26 cellular contexts compared by ENCODE assay signal in the genomic region with DNA sequence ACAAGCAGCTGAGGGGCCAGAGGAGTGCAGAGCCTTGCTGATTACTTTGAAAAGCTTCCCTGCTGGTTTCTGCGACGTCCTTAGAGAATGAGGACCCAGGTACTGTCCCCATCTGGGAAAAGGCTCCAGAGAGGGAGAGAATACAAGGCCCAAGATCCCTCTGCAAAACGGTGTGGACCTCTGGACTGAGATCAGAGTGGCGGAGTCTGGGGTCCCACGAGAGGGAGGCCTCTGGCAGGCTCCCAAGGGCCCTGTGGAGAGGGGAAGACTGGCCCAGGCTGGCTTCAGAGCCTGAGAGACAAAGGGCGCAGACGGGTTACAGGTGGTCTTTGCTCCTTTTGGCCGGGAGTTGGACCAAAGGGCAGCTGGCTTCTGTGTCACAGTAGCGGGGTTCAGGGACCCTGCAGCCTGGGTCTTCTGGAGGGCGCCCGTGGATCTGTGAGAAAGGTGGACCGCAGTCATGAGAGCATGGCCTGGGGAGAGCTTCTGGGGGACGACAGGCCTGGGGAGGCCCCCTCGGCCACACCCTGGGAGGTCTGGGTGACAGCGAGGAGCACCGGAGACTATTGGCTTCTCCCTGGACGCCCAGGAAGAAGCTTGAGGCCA. TPM values are rescaled to one million over a fixed set of nuclear protein-coding genes. Genes with fewer than 3 reads are reported as not detected.
DNase-seq lines count a peak whose midpoint lies in the region; ATAC-seq, FAIRE-seq and TF ChIP-seq lines count a peak whose summit lies in the region.
"Had no signal": no experiment of that assay in that cellular context is flagged by ENCODE, and none has a peak within 500 bp of the region (broad histone marks: within the 10 kb centered on the region; RNA-seq: fewer than 3 reads in every experiment).

No MANE protein-coding gene starts in this region.

- no peaks in the 10 kb centered on the region for H3K27me3 ChIP-seq in SJSA1 (replicated peaks)
- H3K27me3 ChIP-seq: brain microvascular endothelial cell, Peyer's patch had no signal

- no peak for ATAC-seq in A549
- ATAC-seq in left lobe of liver, result no peak
- ATAC-seq: activated CD4-positive, alpha-beta T cell treated with anti-CD3 and anti-CD28 coated beads for 36 hours; HCT116; left colon; stimulated activated naive CD8-positive, alpha-beta T cell treated with anti-CD3 and anti-CD28 coated beads, Interleukin-15, Interleukin-2, amounts not matched to agents 100 U/mL and 50 U/mL, for 24 hours had no signal

- POLR2A ChIA-PET in A549 (lab: Yijun Ruan, JAX), result no interaction called here

- H3K4me1 ChIP-seq in A549, result peaks cover 24% of the 10 kb centered on the region
- peaks cover 46% of the 10 kb centered on the region for H3K4me1 ChIP-seq in SJSA1 (replicated peaks)
- H3K4me1 ChIP-seq: parathyroid adenoma had no signal

- CTCF ChIA-PET in A549 (lab: Yijun Ruan, JAX), result interaction anchor here (0.9 to 1.0 kb wide), 3 partner anchors 10 to 184 kb away, joined by 3 to 4 read pairs (median 3); no protein-coding TSS in a partner anchor

- DNase-seq in A549 (ENCODE audit: low read depth in 1 of 2, low spot score in 1 of 2) (no peak), SJSA1 (ENCODE audit: low read depth in 1 of 2, low spot score in 2 of 2) (no peak), left lobe of liver (ENCODE audit: low spot score) (peak; percentile 38), EL (no peak), SKM-1 (lab: John Stamatoyannopoulos, UW; ENCODE audit: unreplicated experiment) (no peak), LoVo (ENCODE audit: low spot score) (no peak)
- DNase-seq in stimulated activated CD8-positive, alpha-beta memory T cell treated with anti-CD3 and anti-CD28 coated beads, Interleukin-4, amount 100 ng/mL, for 48 hours, result peak; percentile 17
- DNase-seq: activated CD4-positive, alpha-beta T cell treated with anti-CD3 and anti-CD28 coated beads for 36 hours; amniotic stem cell; brain microvascular endothelial cell; effector memory CD4-positive, alpha-beta T cell; immature natural killer cell; left colon; NCI-H1048; NCI-H1694; NCI-H446; NCI-H748 treated with DMSO at 0.1 percent for 48 hours; SIG-M5; stimulated activated naive CD8-positive, alpha-beta T cell treated with anti-CD3 and anti-CD28 coated beads, Interleukin-15, Interleukin-2, amounts not matched to agents 100 U/mL and 50 U/mL, for 24 hours; SW 1271 had no signal

- 87% methylated on average over 15 of the region's 17 CpGs for WGBS in A549 (ENCODE audit: missing lambda C conversion rate)

- TF ChIP-seq EP300 in A549 (IDR thresholded peaks at IDR 0.05), result no peak

- TF ChIP-seq CTCF in A549 (IDR thresholded peaks at IDR 0.05), result no peak

- H3K9me3 ChIP-seq in A549 (no peaks in the 10 kb centered on the region), SJSA1 (replicated peaks) (no peaks in the 10 kb centered on the region)
- H3K9me3 ChIP-seq: Peyer's patch had no signal

- H3K4me3 ChIP-seq in A549 (no peak overlapping the region), SJSA1 (no peak overlapping the region)
- H3K4me3 ChIP-seq: Peyer's patch, smooth muscle cell had no signal

- no peak for TF ChIP-seq RAD21 in A549 (conservative IDR thresholded peaks at IDR 0.05 in 1 of 2, IDR thresholded peaks at IDR 0.05 in 1 of 2)

- no peak for FAIRE-seq in A549 (lab: Jason Lieb, UNC)

- H3K36me3 ChIP-seq in SJSA1, result peaks cover 5% of the 10 kb centered on the region; the same call in 1 of the 2 replicates
- H3K36me3 ChIP-seq: brain microvascular endothelial cell, Peyer's patch had no signal

- H3K27ac ChIP-seq in A549 (peak overlapping the region; percentile 26 to 97; a peak in 4 of 6 replicates), SJSA1 (peak overlapping the region; percentile 99)
- H3K27ac ChIP-seq: brain microvascular endothelial cell, epithelial cell of prostate, parathyroid adenoma, Peyer's patch had no signal

- no peak overlapping the region for H3K4me2 ChIP-seq in A549
- H3K4me2 ChIP-seq: smooth muscle cell had no signal

- no peak for TF ChIP-seq POLR2A in A549 (IDR thresholded peaks at IDR 0.05; ENCODE audit: low read length)

TF ChIP-seq in A549, 52 proteins besides CTCF, POLR2A, EP300 and RAD21:
- TF ChIP-seq, protein P1, sequence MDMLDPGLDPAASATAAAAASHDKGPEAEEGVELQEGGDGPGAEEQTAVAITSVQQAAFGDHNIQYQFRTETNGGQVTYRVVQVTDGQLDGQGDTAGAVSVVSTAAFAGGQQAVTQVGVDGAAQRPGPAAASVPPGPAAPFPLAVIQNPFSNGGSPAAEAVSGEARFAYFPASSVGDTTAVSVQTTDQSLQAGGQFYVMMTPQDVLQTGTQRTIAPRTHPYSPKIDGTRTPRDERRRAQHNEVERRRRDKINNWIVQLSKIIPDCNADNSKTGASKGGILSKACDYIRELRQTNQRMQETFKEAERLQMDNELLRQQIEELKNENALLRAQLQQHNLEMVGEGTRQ (IDR thresholded peaks at IDR 0.05), result no peak
- TF ChIP-seq MYC (IDR thresholded peaks at IDR 0.05; ENCODE audit: borderline replicate concordance, low read length), result no peak
- TF ChIP-seq ESRRA (IDR thresholded peaks at IDR 0.05; ENCODE audit: borderline replicate concordance, low read length), result no peak
- TF ChIP-seq JUNB (IDR thresholded peaks at IDR 0.05), result no peak
- TF ChIP-seq, protein P2, sequence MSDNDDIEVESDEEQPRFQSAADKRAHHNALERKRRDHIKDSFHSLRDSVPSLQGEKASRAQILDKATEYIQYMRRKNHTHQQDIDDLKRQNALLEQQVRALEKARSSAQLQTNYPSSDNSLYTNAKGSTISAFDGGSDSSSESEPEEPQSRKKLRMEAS (IDR thresholded peaks at IDR 0.05), result no peak
- TF ChIP-seq, protein P3, sequence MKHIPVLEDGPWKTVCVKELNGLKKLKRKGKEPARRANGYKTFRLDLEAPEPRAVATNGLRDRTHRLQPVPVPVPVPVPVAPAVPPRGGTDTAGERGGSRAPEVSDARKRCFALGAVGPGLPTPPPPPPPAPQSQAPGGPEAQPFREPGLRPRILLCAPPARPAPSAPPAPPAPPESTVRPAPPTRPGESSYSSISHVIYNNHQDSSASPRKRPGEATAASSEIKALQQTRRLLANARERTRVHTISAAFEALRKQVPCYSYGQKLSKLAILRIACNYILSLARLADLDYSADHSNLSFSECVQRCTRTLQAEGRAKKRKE (CRISPR knock-in tag; IDR thresholded peaks at IDR 0.05; ENCODE audit: low read depth), result no peak
- TF ChIP-seq NR3C1 (IDR thresholded peaks at IDR 0.05), result no peak
- TF ChIP-seq PHF8 (IDR thresholded peaks at IDR 0.05; ENCODE audit: borderline replicate concordance, low read depth), result no peak
- no peak for TF ChIP-seq POLR2AphosphoS2 (conservative IDR thresholded peaks at IDR 0.05; ENCODE audit: low read length)
- TF ChIP-seq, protein P4, sequence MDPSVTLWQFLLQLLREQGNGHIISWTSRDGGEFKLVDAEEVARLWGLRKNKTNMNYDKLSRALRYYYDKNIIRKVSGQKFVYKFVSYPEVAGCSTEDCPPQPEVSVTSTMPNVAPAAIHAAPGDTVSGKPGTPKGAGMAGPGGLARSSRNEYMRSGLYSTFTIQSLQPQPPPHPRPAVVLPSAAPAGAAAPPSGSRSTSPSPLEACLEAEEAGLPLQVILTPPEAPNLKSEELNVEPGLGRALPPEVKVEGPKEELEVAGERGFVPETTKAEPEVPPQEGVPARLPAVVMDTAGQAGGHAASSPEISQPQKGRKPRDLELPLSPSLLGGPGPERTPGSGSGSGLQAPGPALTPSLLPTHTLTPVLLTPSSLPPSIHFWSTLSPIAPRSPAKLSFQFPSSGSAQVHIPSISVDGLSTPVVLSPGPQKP (IDR thresholded peaks at IDR 0.05; ENCODE audit: low read depth, low read length), result no peak
- no peak for TF ChIP-seq TP53 (CRISPR knock-in tag; IDR thresholded peaks at IDR 0.05)
- TF ChIP-seq HDAC2 (IDR thresholded peaks at IDR 0.05), result no peak
- no peak for TF ChIP-seq GATA3 (IDR thresholded peaks at IDR 0.05; ENCODE audit: borderline replicate concordance)
- TF ChIP-seq HOXB13 (CRISPR knock-in tag; IDR thresholded peaks at IDR 0.05; ENCODE audit: low read depth), result no peak
- TF ChIP-seq FOSB (CRISPR knock-in tag; IDR thresholded peaks at IDR 0.05), result no peak
- TF ChIP-seq MAZ (IDR thresholded peaks at IDR 0.05; ENCODE audit: borderline replicate concordance, low read depth, low read length), result no peak
- TF ChIP-seq BHLHE40 (IDR thresholded peaks at IDR 0.05; ENCODE audit: low read depth, low read length), result no peak
TF ChIP-seq in A549: peak in this region for 0.

RNA-seq across cellular contexts. Expression of a gene that starts 0.8 kb away (rescaled TPM):
- polyA plus RNA-seq in A549 (2011; rRNA removed) (8.5 and 9.1 TPM in 2 replicates), A549 (2017; fragmentation: RNase III; extraction: RNeasy Plus Mini Kit Qiagen cat#74134 plus additional on column Dnase treatment) (7.0 to 8.4 TPM (median 7.2 TPM) in 3 replicates)
- polyA plus RNA-seq in A549 (2012; cell fraction: cytosol; rRNA removed), result 5.2 and 7.8 TPM in 2 replicates
- 14.1 and 16.3 TPM in 2 replicates for polyA plus RNA-seq in A549 (2012; cell fraction: nucleus; rRNA removed)
- 7.2 and 8.8 TPM in 2 replicates for polyA minus RNA-seq in A549 (2011; rRNA and poly(A)+ RNA removed)
- total RNA-seq in SJSA1 (2014; rRNA removed; shearing (Covaris generic)), result 0.22 and 0.32 TPM in 2 replicates
- total RNA-seq in left lobe of liver, result 15.5 TPM
- polyA plus RNA-seq: IgD-negative memory B cell, immature natural killer cell had no signal

Comparison
In these comparisons a context has a peak if more than half of its experiments do, and no peak if none do; other contexts are left out.
1. DNase-seq: peak in left lobe of liver (single experiment) and stimulated activated CD8-positive, alpha-beta memory T cell treated with anti-CD3 and anti-CD28 coated beads, Interleukin-4, amount 100 ng/mL, for 48 hours (single experiment); none in A549 (0 of 2), SJSA1 (0 of 2), EL (single experiment), SKM-1 (single experiment) and LoVo (single experiment).
2. RNA of a gene that starts 0.8 kb away (total RNA-seq): 15.5 TPM in left lobe of liver (single experiment); 0.22 to 0.32 TPM in SJSA1; every median in the first group is over 10 times any median in the second.